Comparison of ENCODE assay signal across 11 cellular contexts in genomic region chr14:86799244-86799647, GRCh38.
DNase-seq lines count a peak whose midpoint lies in the region; ATAC-seq and TF ChIP-seq lines count a peak whose summit lies in the region.
"Had no signal": no experiment of that assay in that cellular context is flagged by ENCODE, and none has a peak within 500 bp of the region (broad histone marks: within the 10 kb centered on the region; RNA-seq: fewer than 3 reads in every experiment).

No MANE protein-coding gene starts in this region.

- H4K20me1 ChIP-seq in IMR-90 (ENCODE audit: insufficient read depth, low read length) = no peaks in the 10 kb centered on the region

- H3K9ac ChIP-seq in IMR-90 (ENCODE audit: low read depth, low read length) = no peak overlapping the region
- H3K9ac ChIP-seq in endodermal cell (ENCODE audit: extremely low read depth, low read length, poor library complexity, severe bottlenecking) = no peak overlapping the region

- no peak overlapping the region for H2AK9ac ChIP-seq in IMR-90 (replicated peaks; ENCODE audit: low read depth, low read length, poor library complexity)

- in situ Hi-C loops in IMR-90 (cut with MboI; ENCODE audit: low sequenced_read_pairs) = no loop called here

- CTCF ChIA-PET in IMR-90 (lab: Yijun Ruan, JAX) = no interaction called here

- H2BK120ac ChIP-seq in IMR-90 (ENCODE audit: low read depth, low read length) = peak overlapping the region; percentile 95

- H2BK20ac ChIP-seq in IMR-90 (ENCODE audit: low read depth, low read length) = peak overlapping the region; percentile 98; the same call in 1 of the 2 replicates

- H4K8ac ChIP-seq in IMR-90 (ENCODE audit: low read depth in 2 of 2, low read length in 2 of 2) = no peak overlapping the region

- H3K4me3 ChIP-seq in IMR-90 (ENCODE audit: insufficient read depth, low read depth, low read length) (no peak overlapping the region), endodermal cell (ENCODE audit: low read length) (no peak overlapping the region)
- H3K4me3 ChIP-seq: skin epidermis had no signal

- no peak overlapping the region for H3K4me3 Mint-ChIP-seq in endodermal cell
- H3K4me3 Mint-ChIP-seq: activated CD8-positive, alpha-beta memory T cell treated with anti-CD3 and anti-CD28 coated beads, Interleukin-2, amount 10 ng/mL, durations not matched to agents 7 days and 5 days had no signal

- DNase-seq in AG09319 (ENCODE audit: extremely low read depth, low read depth) (peak; percentile 51), IMR-90 (peak; percentile 98), amniotic epithelial cell (ENCODE audit: low read depth) (peak; percentile 99), kidney tubule cell (ENCODE audit: low spot score) (peak; percentile 96), DMS 273 (lab: John Stamatoyannopoulos, UW; ENCODE audit: unreplicated experiment) (no peak), endodermal cell (no peak), UCSD-AML1 (lab: John Stamatoyannopoulos, UW; ENCODE audit: unreplicated experiment) (no peak)
- DNase-seq: activated CD8-positive, alpha-beta memory T cell treated with anti-CD3 and anti-CD28 coated beads, Interleukin-2, amount 10 ng/mL, durations not matched to agents 7 days and 5 days; SHP77 treated with DMSO at 0.1 percent for 48 hours had no signal

- no peak overlapping the region for H3K23ac ChIP-seq in IMR-90 (ENCODE audit: low read depth, low read length)

- no peaks in the 10 kb centered on the region; the same call in 1 of the 2 replicates for H3K9me3 ChIP-seq in IMR-90 (ENCODE audit: control insufficient read depth, insufficient read depth, low read length)
- no peaks in the 10 kb centered on the region for H3K9me3 ChIP-seq in endodermal cell (ENCODE audit: control insufficient read depth, low read length)

- dilution Hi-C loops in IMR-90 (cut with HindIII; ENCODE audit: low sequenced_read_pairs, unreplicated experiment) = no loop called here

- no peaks in the 10 kb centered on the region for H3K4me1 Mint-ChIP-seq in endodermal cell
- H3K4me1 Mint-ChIP-seq: activated CD8-positive, alpha-beta memory T cell treated with anti-CD3 and anti-CD28 coated beads, Interleukin-2, amount 10 ng/mL, durations not matched to agents 7 days and 5 days had no signal

- ATAC-seq in IMR-90 (ENCODE audit: low read depth) (peak; percentile 88), HG02885 (IDR thresholded peaks at IDR 0.05; ENCODE audit: poor library complexity, unreplicated experiment) (no peak)
- ATAC-seq: activated CD8-positive, alpha-beta memory T cell treated with anti-CD3 and anti-CD28 coated beads, Interleukin-2, amount 10 ng/mL, durations not matched to agents 7 days and 5 days had no signal

- POLR2A ChIA-PET in IMR-90 (lab: Charles Lee; ENCODE audit: unreplicated experiment) = no interaction called here

- H3K36me3 ChIP-seq in IMR-90 (ENCODE audit: control insufficient read depth, insufficient read depth, low read length) (no peaks in the 10 kb centered on the region), endodermal cell (ENCODE audit: control insufficient read depth, insufficient read depth, low read length) (no peaks in the 10 kb centered on the region)

- H4K5ac ChIP-seq in IMR-90 (ENCODE audit: low read depth, low read length) = no peak overlapping the region

- H3K27ac ChIP-seq in IMR-90 (ENCODE audit: insufficient read depth, low read length) (no peak overlapping the region), endodermal cell (ENCODE audit: low read depth, low read length) (no peak overlapping the region)
- H3K27ac ChIP-seq: skin epidermis had no signal

- intact Hi-C loops in IMR-90 (cut with micrococcal nuclease) = loop anchor here (5.0 to 10.0 kb wide), 3 partner anchors 147 to 1234 kb away; no protein-coding TSS in a partner anchor

- H2BK5ac ChIP-seq in IMR-90 (ENCODE audit: low read depth, low read length, poor library complexity, severe bottlenecking) = peak overlapping the region; percentile 94

- TF ChIP-seq POLR2A in IMR-90 (IDR thresholded peaks at IDR 0.05; ENCODE audit: low read depth, low read length) = no peak

- no peak overlapping the region for H2AFZ ChIP-seq in IMR-90 (replicated peaks; ENCODE audit: low read length, poor library complexity)

- H3K4ac ChIP-seq in IMR-90 (ENCODE audit: low read depth, low read length) = no peak overlapping the region

- H3K4me1 ChIP-seq in IMR-90 (ENCODE audit: control insufficient read depth, insufficient read depth, low read length) (peaks cover 9% of the 10 kb centered on the region), endodermal cell (ENCODE audit: control insufficient read depth, insufficient read depth, low read length) (no peaks in the 10 kb centered on the region)

- TF ChIP-seq RAD21 in IMR-90 (IDR thresholded peaks at IDR 0.05; ENCODE audit: low read length) = peak; percentile 45

- WGBS in IMR-90 (ENCODE audit: extremely low coverage in 2 of 2, insufficient read length in 1 of 2), 2 experiments = no CpG with 5 or more reads among the region's 2 CpGs
- WGBS in endodermal cell (ENCODE audit: insufficient coverage in 1 of 2, insufficient read length in 1 of 2), 2 experiments = 86 to 100% methylated on average over 1 to 2 of the region's 2 CpGs

- no peak overlapping the region for H2AK5ac ChIP-seq in IMR-90 (ENCODE audit: low read depth, low read length)

- no peaks in the 10 kb centered on the region for H3K36me3 Mint-ChIP-seq in endodermal cell (ENCODE audit: low read depth)
- H3K36me3 Mint-ChIP-seq: activated CD8-positive, alpha-beta memory T cell treated with anti-CD3 and anti-CD28 coated beads, Interleukin-2, amount 10 ng/mL, durations not matched to agents 7 days and 5 days had no signal

- no peaks in the 10 kb centered on the region for H3K27me3 Mint-ChIP-seq in endodermal cell (ENCODE audit: insufficient read depth)
- H3K27me3 Mint-ChIP-seq: activated CD8-positive, alpha-beta memory T cell treated with anti-CD3 and anti-CD28 coated beads, Interleukin-2, amount 10 ng/mL, durations not matched to agents 7 days and 5 days had no signal

- H3K79me1 ChIP-seq in IMR-90 (ENCODE audit: low read depth in 1 of 2, low read length in 2 of 2) = no peaks in the 10 kb centered on the region

- no peak overlapping the region for H3K27ac Mint-ChIP-seq in endodermal cell
- H3K27ac Mint-ChIP-seq: activated CD8-positive, alpha-beta memory T cell treated with anti-CD3 and anti-CD28 coated beads, Interleukin-2, amount 10 ng/mL, durations not matched to agents 7 days and 5 days had no signal

- no peaks in the 10 kb centered on the region for H3K27me3 ChIP-seq in IMR-90 (ENCODE audit: control insufficient read depth, insufficient read depth, low read length)
- H3K27me3 ChIP-seq in endodermal cell (ENCODE audit: control insufficient read depth, insufficient read depth, low read length, poor library complexity, severe bottlenecking) = no peaks in the 10 kb centered on the region

- H2BK15ac ChIP-seq in IMR-90 (ENCODE audit: low read depth, low read length) = no peak overlapping the region

- no peak overlapping the region for H3K14ac ChIP-seq in IMR-90 (replicated peaks; ENCODE audit: low read depth, low read length)

- H3K18ac ChIP-seq in IMR-90 (ENCODE audit: low read depth, low read length) = no peak overlapping the region

- no peak overlapping the region for H3K56ac ChIP-seq in IMR-90 (ENCODE audit: extremely low read depth, insufficient read depth, low read length)

- TF ChIP-seq CTCF in AG09319 (IDR thresholded peaks at IDR 0.05; ENCODE audit: low read depth, low read length) (no peak), IMR-90 (conservative IDR thresholded peaks at IDR 0.05; ENCODE audit: low read depth, low read length) (0 out of 2 replicates have a peak, but pooled peaks have one; percentile 20), endodermal cell (conservative IDR thresholded peaks at IDR 0.05) (no peak)

- H3K9me3 Mint-ChIP-seq in endodermal cell = no peaks in the 10 kb centered on the region

- H4K91ac ChIP-seq in IMR-90 (ENCODE audit: insufficient read depth, low read depth, low read length) = no peak overlapping the region

- H3K4me2 ChIP-seq in IMR-90 (ENCODE audit: low read depth, low read length) = peak overlapping the region; percentile 52; the same call in 1 of the 2 replicates

- BruUV-seq in IMR-90 (replicated peaks; lab: Mats Ljungman, UMichigan) = no TSS peak

- H3K9me1 ChIP-seq in IMR-90 (ENCODE audit: insufficient read depth, low read length) = no peaks in the 10 kb centered on the region

TF ChIP-seq in IMR-90, 13 proteins besides CTCF, POLR2A, EP300 and RAD21:
- TF ChIP-seq MAFK (IDR thresholded peaks at IDR 0.05; ENCODE audit: low read depth, low read length) = no peak
- no peak for TF ChIP-seq MXI1 (IDR thresholded peaks at IDR 0.05; ENCODE audit: borderline replicate concordance, low read depth, low read length)
- TF ChIP-seq USF2 (IDR thresholded peaks at IDR 0.05; ENCODE audit: low read depth, low read length) = no peak
- TF ChIP-seq BHLHE40 (IDR thresholded peaks at IDR 0.05; ENCODE audit: low read depth, low read length) = peak; percentile 57
- peak; percentile 99 for TF ChIP-seq CEBPB (IDR thresholded peaks at IDR 0.05; ENCODE audit: low read depth, low read length)

Comparison
In these comparisons a context has a peak if more than half of its experiments do, and no peak if none do; other contexts are left out.
1. DNase-seq: peak in AG09319 (single experiment), IMR-90 (single experiment), amniotic epithelial cell (single experiment) and kidney tubule cell (single experiment); none in DMS 273 (single experiment), endodermal cell (single experiment) and UCSD-AML1 (single experiment).